8 cellular contexts compared by ENCODE assay signal in the genomic region with DNA sequence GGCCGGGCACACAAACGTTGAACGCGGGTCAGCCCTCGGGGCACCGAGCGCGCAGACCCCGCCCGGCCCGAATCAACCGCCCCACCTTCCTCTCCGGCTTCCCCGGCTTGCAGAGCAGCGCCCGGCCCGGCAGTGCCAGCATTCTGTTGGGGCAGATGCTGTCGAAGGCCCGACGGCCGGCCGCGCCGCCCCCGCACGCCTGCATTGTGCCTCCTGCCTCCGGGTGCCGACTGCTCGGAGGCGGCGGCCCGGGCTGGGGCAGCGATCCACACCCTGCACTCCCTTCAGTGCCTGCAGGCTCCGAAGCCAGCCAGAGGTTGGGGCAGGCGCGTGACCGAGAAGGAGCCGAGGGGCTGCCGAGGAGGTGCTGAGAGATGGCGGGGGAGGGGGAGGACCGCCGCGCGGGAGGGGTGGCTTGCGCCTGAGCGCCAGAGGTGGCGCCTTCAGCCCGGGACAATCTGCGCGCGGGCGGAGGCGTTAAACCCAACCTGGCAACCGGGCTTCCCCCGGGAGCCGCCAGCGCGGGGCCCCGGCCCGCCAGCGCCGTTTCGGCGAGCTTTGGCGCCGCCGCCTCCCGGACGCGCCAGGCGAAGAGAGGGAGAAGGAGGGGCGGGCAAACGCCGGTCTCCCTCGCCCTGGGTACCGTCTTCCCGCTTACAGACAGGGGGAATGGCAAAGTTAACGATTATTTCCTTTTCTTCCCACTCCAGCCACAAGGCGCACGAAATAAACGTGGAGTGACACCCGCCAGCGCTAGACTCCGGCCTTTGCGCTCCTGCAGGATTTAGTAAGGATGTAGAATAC. TPM values are rescaled to one million over a fixed set of nuclear protein-coding genes. Genes with fewer than 3 reads are reported as not detected.
DNase-seq lines count a peak whose midpoint lies in the region; ATAC-seq and TF ChIP-seq lines count a peak whose summit lies in the region.

A gene (minus strand): TSS at position 382 of the 804 bp plus-strand sequence. CDS start 177 bp downstream, at position 205.

- peak; percentile 36 for ATAC-seq in HG02763 (IDR thresholded peaks at IDR 0.05; ENCODE audit: unreplicated experiment)
- ATAC-seq in natural killer cell treated with Interleukin-12 subunit alpha and Interleukin-12 subunit beta and Interleukin-15 and Interleukin-18, amount 100 ng/mL, for 72 hours = peak; percentile 73 to 87
- ATAC-seq in GM19324 (IDR thresholded peaks at IDR 0.05; ENCODE audit: low FRiP score, unreplicated experiment) = no peak

- intact Hi-C loops in activated CD4-positive, alpha-beta T cell treated with anti-CD3 and anti-CD28 coated beads, Interleukin-2, amount 10 ng/mL, durations not matched to agents 24 days and 14 days (cut with micrococcal nuclease) = no loop called here

- H3K36me3 Mint-ChIP-seq in activated CD4-positive, alpha-beta T cell treated with anti-CD3 and anti-CD28 coated beads, Interleukin-2, amount 10 ng/mL, durations not matched to agents 24 days and 14 days (ENCODE audit: low read depth) = peaks cover 4% of the 10 kb centered on the region
- no peaks in the 10 kb centered on the region for H3K36me3 Mint-ChIP-seq in natural killer cell treated with Interleukin-12 subunit alpha and Interleukin-12 subunit beta and Interleukin-15 and Interleukin-18, amount 100 ng/mL, for 72 hours

- peak within 1 kb of the TSS; percentile 67 for H3K4me3 ChIP-seq in epithelial cell of proximal tubule (ENCODE audit: low read depth, low read length)

- peak within 1 kb of the TSS; percentile 72 for H3K4me3 Mint-ChIP-seq in activated CD4-positive, alpha-beta T cell treated with anti-CD3 and anti-CD28 coated beads, Interleukin-2, amount 10 ng/mL, durations not matched to agents 24 days and 14 days
- H3K4me3 Mint-ChIP-seq in natural killer cell treated with Interleukin-12 subunit alpha and Interleukin-12 subunit beta and Interleukin-15 and Interleukin-18, amount 100 ng/mL, for 72 hours = peak within 1 kb of the TSS; percentile 63

- DNase-seq in NCI-H1417 (lab: John Stamatoyannopoulos, UW) (peak; percentile 55 to 68 (median 68)), NCI-H1417 treated with DMSO at 0.1 percent for 48 hours (lab: John Stamatoyannopoulos, UW) (no peak), NCI-H2196 (lab: John Stamatoyannopoulos, UW; ENCODE audit: unreplicated experiment) (peak; percentile 34), epithelial cell of proximal tubule (ENCODE audit: low read depth) (no peak)
- DNase-seq in activated CD4-positive, alpha-beta T cell treated with anti-CD3 and anti-CD28 coated beads, Interleukin-2, amount 10 ng/mL, durations not matched to agents 24 days and 14 days = peak; percentile 83
- DNase-seq in natural killer cell treated with Interleukin-12 subunit alpha and Interleukin-12 subunit beta and Interleukin-15 and Interleukin-18, amount 100 ng/mL, for 72 hours (ENCODE audit: low spot score) = peak; percentile 79

- H3K4me1 Mint-ChIP-seq in activated CD4-positive, alpha-beta T cell treated with anti-CD3 and anti-CD28 coated beads, Interleukin-2, amount 10 ng/mL, durations not matched to agents 24 days and 14 days = peaks cover 37% of the 10 kb centered on the region
- peaks cover 17 to 36% of the 10 kb centered on the region in 2 donors for H3K4me1 Mint-ChIP-seq in natural killer cell treated with Interleukin-12 subunit alpha and Interleukin-12 subunit beta and Interleukin-15 and Interleukin-18, amount 100 ng/mL, for 72 hours (ENCODE audit: low read depth in 2 of 2)

- H3K27ac Mint-ChIP-seq in activated CD4-positive, alpha-beta T cell treated with anti-CD3 and anti-CD28 coated beads, Interleukin-2, amount 10 ng/mL, durations not matched to agents 24 days and 14 days = peak within 1 kb of the TSS; percentile 74
- H3K27ac Mint-ChIP-seq in natural killer cell treated with Interleukin-12 subunit alpha and Interleukin-12 subunit beta and Interleukin-15 and Interleukin-18, amount 100 ng/mL, for 72 hours = no peak within 1 kb of the TSS

- no peak for TF ChIP-seq CTCF in epithelial cell of proximal tubule (conservative IDR thresholded peaks at IDR 0.05; ENCODE audit: low read depth, low read length)

- peaks cover 89% of the 10 kb centered on the region for H3K27me3 Mint-ChIP-seq in activated CD4-positive, alpha-beta T cell treated with anti-CD3 and anti-CD28 coated beads, Interleukin-2, amount 10 ng/mL, durations not matched to agents 24 days and 14 days
- peaks cover 64 to 81% of the 10 kb centered on the region in 2 donors for H3K27me3 Mint-ChIP-seq in natural killer cell treated with Interleukin-12 subunit alpha and Interleukin-12 subunit beta and Interleukin-15 and Interleukin-18, amount 100 ng/mL, for 72 hours

- peaks cover 3% of the 10 kb centered on the region for H3K9me3 Mint-ChIP-seq in activated CD4-positive, alpha-beta T cell treated with anti-CD3 and anti-CD28 coated beads, Interleukin-2, amount 10 ng/mL, durations not matched to agents 24 days and 14 days
- no peaks in the 10 kb centered on the region for H3K9me3 Mint-ChIP-seq in natural killer cell treated with Interleukin-12 subunit alpha and Interleukin-12 subunit beta and Interleukin-15 and Interleukin-18, amount 100 ng/mL, for 72 hours

RNA-seq across cellular contexts. Expression of the gene that starts here (rescaled TPM):
- not detected in 2 replicates for total RNA-seq in activated CD4-positive, alpha-beta T cell treated with anti-CD3 and anti-CD28 coated beads, Interleukin-2, amount 10 ng/mL, durations not matched to agents 24 days and 14 days
- total RNA-seq in epithelial cell of proximal tubule = 0.06 and 0.22 TPM in 2 replicates
- not detected for total RNA-seq in natural killer cell treated with Interleukin-12 subunit alpha and Interleukin-12 subunit beta and Interleukin-15 and Interleukin-18, amount 100 ng/mL, for 72 hours

Comparison
In these comparisons a context has a peak if more than half of its experiments do, and no peak if none do; other contexts are left out.
1. DNase-seq: peak in NCI-H1417 (3 of 3) and NCI-H2196 (single experiment); none in NCI-H1417 treated with DMSO at 0.1 percent for 48 hours (single experiment) and epithelial cell of proximal tubule (single experiment).
2. Peak in DNase-seq in activated CD4-positive, alpha-beta T cell treated with anti-CD3 and anti-CD28 coated beads, Interleukin-2, amount 10 ng/mL, durations not matched to agents 24 days and 14 days; RNA of the gene not detected or under 1 TPM.
3. Peak in DNase-seq and ATAC-seq in natural killer cell treated with Interleukin-12 subunit alpha and Interleukin-12 subunit beta and Interleukin-15 and Interleukin-18, amount 100 ng/mL, for 72 hours; RNA of the gene not detected or under 1 TPM.